Comparison of ENCODE assay signal across 11 cellular contexts in the genomic region with DNA sequence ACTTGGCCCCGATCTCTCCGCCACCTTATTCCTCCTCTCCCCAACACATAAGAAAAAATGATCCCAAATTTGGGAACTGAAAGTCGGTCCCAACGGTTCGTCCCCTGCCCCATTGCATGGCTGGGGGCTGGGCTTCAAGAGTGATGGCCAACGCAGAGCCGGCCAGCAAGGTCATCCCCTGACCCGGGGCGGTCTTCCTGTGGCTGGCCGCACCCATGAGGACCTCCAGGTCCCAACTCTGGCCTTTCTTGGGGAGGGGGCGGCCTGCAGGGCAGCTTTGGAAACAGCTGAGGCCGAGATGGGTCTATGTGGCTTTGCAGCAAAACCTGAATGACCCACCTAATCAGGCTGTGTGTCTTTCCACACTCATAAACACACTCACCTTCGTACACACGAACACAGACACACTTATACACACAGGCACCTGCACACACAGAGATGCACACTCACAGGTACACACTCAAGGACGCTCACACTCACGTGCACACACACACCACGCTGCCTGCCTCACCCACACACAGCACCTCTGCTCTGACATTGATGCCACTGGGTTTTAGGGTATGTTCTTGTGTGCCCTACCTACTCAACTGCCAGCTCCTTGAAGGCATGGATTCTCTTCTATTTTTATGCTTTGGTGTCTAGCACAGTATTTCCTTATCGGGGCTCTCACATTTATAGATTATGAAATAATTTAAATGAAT. TPM values are rescaled to one million over a fixed set of nuclear protein-coding genes. Genes with fewer than 3 reads are reported as not detected.
DNase-seq lines count a peak whose midpoint lies in the region; ATAC-seq and TF ChIP-seq lines count a peak whose summit lies in the region.
"Had no signal": no experiment of that assay in that cellular context is flagged by ENCODE, and none has a peak within 500 bp of the region (broad histone marks: within the 10 kb centered on the region; RNA-seq: fewer than 3 reads in every experiment).

No MANE protein-coding gene starts in this region.

- ATAC-seq in GM21825 (IDR thresholded peaks at IDR 0.05; ENCODE audit: unreplicated experiment): no peak

- no peak overlapping the region for H2AK5ac ChIP-seq in mesendoderm (ENCODE audit: low read length)

- H3K4me1 ChIP-seq in mesendoderm (ENCODE audit: control insufficient read depth, low read depth, low read length) (peaks cover 2% of the 10 kb centered on the region), urinary bladder (ENCODE audit: insufficient read depth) (no peaks in the 10 kb centered on the region)

- H3K79me1 ChIP-seq in mesendoderm (ENCODE audit: low read length): no peaks in the 10 kb centered on the region

- H3K9me3 Mint-ChIP-seq in activated naive CD4-positive, alpha-beta T cell treated with anti-CD3 and anti-CD28 coated beads, Interleukin-2, amount 50 U/mL, for 24 hours: no peaks in the 10 kb centered on the region

- no peak overlapping the region for H2BK5ac ChIP-seq in mesendoderm (ENCODE audit: low read length)

- TF ChIP-seq CTCF in choroid plexus epithelial cell (conservative IDR thresholded peaks at IDR 0.05; ENCODE audit: low read depth, low read length): no peak

- H2BK120ac ChIP-seq in mesendoderm (ENCODE audit: low read depth, low read length): no peak overlapping the region

- H3K27ac ChIP-seq in mesendoderm (ENCODE audit: low read depth, low read length) (no peak overlapping the region), urinary bladder (ENCODE audit: low read depth) (no peak overlapping the region)

- no peak overlapping the region for H2BK15ac ChIP-seq in mesendoderm (replicated peaks; ENCODE audit: low read depth)

- H3K23ac ChIP-seq in mesendoderm (ENCODE audit: low read length): no peak overlapping the region

- DNase-seq in activated naive CD4-positive, alpha-beta T cell treated with anti-CD3 and anti-CD28 coated beads, Interleukin-2, amount 50 U/mL, for 16 hours: no peak
- DNase-seq in choroid plexus epithelial cell (ENCODE audit: low read depth) (no peak), mesendoderm (peak; percentile 8), NCI-H774 (lab: John Stamatoyannopoulos, UW) (no peak), AG20443 (ENCODE audit: low spot score) (no peak)
- DNase-seq: DMS79 had no signal

- H3K36me3 ChIP-seq in mesendoderm (ENCODE audit: control insufficient read depth, insufficient read depth, low read length) (no peaks in the 10 kb centered on the region), urinary bladder (ENCODE audit: insufficient read depth) (no peaks in the 10 kb centered on the region)

- no CpG with 5 or more reads among the region's 18 CpGs for WGBS in mesendoderm (ENCODE audit: extremely low coverage, insufficient coverage, low lambda C conversion rate)
- WGBS in urinary bladder: 48% methylated on average over 18 of the region's 18 CpGs

- no peaks in the 10 kb centered on the region for H3K36me3 Mint-ChIP-seq in activated naive CD4-positive, alpha-beta T cell treated with anti-CD3 and anti-CD28 coated beads, Interleukin-2, amount 50 U/mL, for 24 hours

- H4K5ac ChIP-seq in mesendoderm (ENCODE audit: low read length): no peak overlapping the region

- H3K4me3 ChIP-seq in choroid plexus epithelial cell (ENCODE audit: low read depth, low read length) (peak overlapping the region; percentile 58), mesendoderm (ENCODE audit: low read length) (peak overlapping the region; percentile 13), urinary bladder (ENCODE audit: low read depth, low read length) (peak overlapping the region; percentile 8)

- H3K9ac ChIP-seq in mesendoderm (ENCODE audit: low read length): peak overlapping the region; percentile 10

- H3K79me2 ChIP-seq in mesendoderm (ENCODE audit: control insufficient read depth, insufficient read depth, low read length): no peaks in the 10 kb centered on the region

- no peak overlapping the region for H4K8ac ChIP-seq in mesendoderm (ENCODE audit: low read depth, low read length)

- peak overlapping the region; percentile 28 for H3K56ac ChIP-seq in mesendoderm (ENCODE audit: low read length)

- no peak overlapping the region for H3K4ac ChIP-seq in mesendoderm (ENCODE audit: low read depth, low read length)

- H3K18ac ChIP-seq in mesendoderm (ENCODE audit: low read length): no peak overlapping the region

- peaks cover 48% of the 10 kb centered on the region for H3K27me3 Mint-ChIP-seq in activated naive CD4-positive, alpha-beta T cell treated with anti-CD3 and anti-CD28 coated beads, Interleukin-2, amount 50 U/mL, for 24 hours

- H3K4me1 Mint-ChIP-seq in activated naive CD4-positive, alpha-beta T cell treated with anti-CD3 and anti-CD28 coated beads, Interleukin-2, amount 50 U/mL, for 24 hours: peaks cover 15% of the 10 kb centered on the region

- no peaks in the 10 kb centered on the region for H3K27me3 ChIP-seq in mesendoderm (ENCODE audit: insufficient read depth, low read length, poor library complexity)

- peak overlapping the region; percentile 75 for H3K4me2 ChIP-seq in mesendoderm (ENCODE audit: low read length)

- peak overlapping the region; percentile 38 for H3K4me3 Mint-ChIP-seq in activated naive CD4-positive, alpha-beta T cell treated with anti-CD3 and anti-CD28 coated beads, Interleukin-2, amount 50 U/mL, for 24 hours

- H3K27ac Mint-ChIP-seq in activated naive CD4-positive, alpha-beta T cell treated with anti-CD3 and anti-CD28 coated beads, Interleukin-2, amount 50 U/mL, for 24 hours: no peak overlapping the region

RNA-seq across cellular contexts. Expression of a gene that starts 0.6 kb away (rescaled TPM):
- 0.27 TPM for polyA plus RNA-seq in mesendoderm (2013, experiment 1 of 2)
- polyA plus RNA-seq in mesendoderm (2013, experiment 2 of 2): 0.45 TPM
- total RNA-seq in urinary bladder: 6.8 TPM
- polyA plus RNA-seq in urinary bladder: 1.3 TPM
- total RNA-seq: SK-MEL-5 had no signal

RNA-seq across cellular contexts. Expression of a gene that starts 48.3 kb away (rescaled TPM):
- polyA plus RNA-seq in mesendoderm (2013, experiment 1 of 2): not detected
- not detected for polyA plus RNA-seq in mesendoderm (2013, experiment 2 of 2)
- total RNA-seq in urinary bladder: not detected
- not detected for polyA plus RNA-seq in urinary bladder
- total RNA-seq: SK-MEL-5, temporal lobe had no signal

Comparison
In these comparisons a context has a peak if more than half of its experiments do, and no peak if none do; other contexts are left out.
1. H3K4me3 ChIP-seq: peak in every context shown above with its lines; median percentile 58 in choroid plexus epithelial cell; 13 in mesendoderm; 8 in urinary bladder.